ENCODE assay signal across 6 cellular contexts in genomic region chr9:82675605-82676004, GRCh38.
"Had no signal": no experiment of that assay in that cellular context is flagged by ENCODE, and none has a peak within 500 bp of the region (broad histone marks: within the 10 kb centered on the region; RNA-seq: fewer than 3 reads in every experiment).

No MANE protein-coding gene starts in this region.

- H3K4me3 Mint-ChIP-seq: IgD-negative memory B cell had no signal

- H3K27me3 Mint-ChIP-seq: IgD-negative memory B cell had no signal

- H3K9me3 Mint-ChIP-seq: IgD-negative memory B cell had no signal

- H3K4me1 Mint-ChIP-seq: IgD-negative memory B cell had no signal

- H3K36me3 Mint-ChIP-seq: IgD-negative memory B cell had no signal

- DNase-seq: IMR-90, KBM-7, KG1 had no signal

- H3K27ac ChIP-seq: HL-60 had no signal

- H3K27ac Mint-ChIP-seq: IgD-negative memory B cell had no signal

- H3K4me3 ChIP-seq: K562 had no signal
